ENCODE assay signal across 10 cellular contexts in the genomic region with DNA sequence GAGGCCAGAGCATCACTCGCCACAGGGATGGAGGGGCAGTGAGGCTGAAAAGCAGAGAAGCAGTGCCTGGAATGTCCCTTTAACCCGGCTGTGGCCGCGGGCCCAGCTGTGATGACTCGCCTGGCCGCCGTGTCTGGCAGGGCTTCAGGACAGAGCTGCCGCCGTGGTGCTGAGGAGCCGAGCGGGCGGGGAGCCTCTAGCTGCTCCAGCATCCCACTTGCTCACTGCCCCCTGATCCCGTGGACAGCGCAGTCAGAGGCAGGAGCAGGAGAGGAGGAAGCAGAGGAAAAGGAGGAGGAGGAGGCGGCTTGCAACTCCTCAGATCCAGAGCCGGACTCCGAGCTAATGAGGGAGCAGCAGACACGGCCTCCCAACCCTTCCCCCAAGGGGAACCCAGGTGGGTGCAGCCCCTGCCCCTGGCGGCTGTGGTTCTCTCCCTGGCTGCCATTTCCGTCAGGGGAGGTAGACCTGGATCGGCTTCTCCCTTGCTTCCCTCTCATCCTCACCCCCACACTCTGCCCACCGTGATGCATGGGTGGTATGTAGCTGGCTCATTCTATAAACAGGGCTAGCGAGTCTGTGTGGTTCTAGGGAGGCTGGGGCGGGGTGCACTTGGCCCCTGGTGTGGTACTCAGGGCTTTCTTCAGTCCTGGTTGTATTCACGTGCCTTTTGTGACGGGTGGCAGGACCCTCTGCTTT.
A peak's percentile ranks its signal among the peaks of the same experiment; 100 is the strongest.
DNase-seq lines count a peak whose midpoint lies in the region; ATAC-seq and TF ChIP-seq lines count a peak whose summit lies in the region.
"Had no signal": no experiment of that assay in that cellular context is flagged by ENCODE, and none has a peak within 500 bp of the region (broad histone marks: within the 10 kb centered on the region; RNA-seq: fewer than 3 reads in every experiment).

No MANE protein-coding gene starts in this region.

- peak overlapping the region; percentile 66 for H2AK9ac ChIP-seq in IMR-90 (replicated peaks; ENCODE audit: low read depth, low read length, poor library complexity)

- H3K9me3 ChIP-seq in IMR-90 (ENCODE audit: control insufficient read depth, insufficient read depth, low read length) = no peaks in the 10 kb centered on the region
- no peaks in the 10 kb centered on the region for H3K9me3 ChIP-seq in liver (ENCODE audit: control insufficient read depth in 4 of 4, low read length in 3 of 4)
- no peaks in the 10 kb centered on the region for H3K9me3 ChIP-seq in suprapubic skin
- H3K9me3 ChIP-seq in naive thymus-derived CD4-positive, alpha-beta T cell (ENCODE audit: control insufficient read depth in 2 of 3, low read length in 3 of 3) = no peaks in the 10 kb centered on the region
- H3K9me3 ChIP-seq: neutrophil had no signal

- peaks cover 25 to 46% of the 10 kb centered on the region in 2 experiments for H3K79me1 ChIP-seq in IMR-90 (ENCODE audit: low read depth in 1 of 2, low read length in 2 of 2)

- DNase-seq in IMR-90 (peak; percentile 84), dorsolateral prefrontal cortex (peak in 9 of 10 donors; percentile 59 to 87 (median 77)), suprapubic skin (ENCODE audit: low spot score in 2 of 2) (peak in 1 of 2 donors; percentile 87), COLO829 (ENCODE audit: low spot score) (no peak), osteocyte (ENCODE audit: extremely low spot score, unreplicated experiment) (no peak)
- DNase-seq in stimulated activated CD4-positive, alpha-beta T cell treated with anti-CD3 and anti-CD28 coated beads, Interleukin-2, amount 100 ng/mL, for 24 hours = no peak
- no peak for DNase-seq in naive thymus-derived CD4-positive, alpha-beta T cell
- DNase-seq: activated naive CD4-positive, alpha-beta T cell treated with anti-CD3 and anti-CD28 coated beads for 36 hours had no signal

- peaks cover 9% of the 10 kb centered on the region; the same call in 1 of the 2 replicates for H3K36me3 ChIP-seq in IMR-90 (ENCODE audit: control insufficient read depth, insufficient read depth, low read length)
- peaks cover 0 to 7% (median 2%) of the 10 kb centered on the region in 4 donors for H3K36me3 ChIP-seq in liver (ENCODE audit: control insufficient read depth in 4 of 4, insufficient read depth in 3 of 4, low read depth in 1 of 4, low read length in 3 of 4)
- H3K36me3 ChIP-seq in suprapubic skin = peaks cover 11% of the 10 kb centered on the region
- peaks cover 0 to 46% (median 3%) of the 10 kb centered on the region in 3 experiments for H3K36me3 ChIP-seq in naive thymus-derived CD4-positive, alpha-beta T cell (ENCODE audit: control insufficient read depth in 2 of 3, insufficient read depth in 3 of 3, low read length in 3 of 3)

- no peak overlapping the region for H3K4me3 Mint-ChIP-seq in osteocyte (ENCODE audit: unreplicated experiment)
- no peak overlapping the region for H3K4me3 Mint-ChIP-seq in naive thymus-derived CD4-positive, alpha-beta T cell
- H3K4me3 Mint-ChIP-seq: activated naive CD4-positive, alpha-beta T cell treated with anti-CD3 and anti-CD28 coated beads for 36 hours had no signal

- H3K4me3 ChIP-seq in IMR-90 (ENCODE audit: insufficient read depth, low read depth, low read length) (no peak overlapping the region), dorsolateral prefrontal cortex (peak overlapping the region; percentile 20 to 70 (median 51)), liver (ENCODE audit: low read depth in 1 of 3, low read length in 3 of 3) (no peak overlapping the region), suprapubic skin (peak overlapping the region; percentile 16)
- H3K4me3 ChIP-seq in naive thymus-derived CD4-positive, alpha-beta T cell (ENCODE audit: low read length) = no peak overlapping the region

- H3K18ac ChIP-seq in IMR-90 (ENCODE audit: low read depth, low read length) = no peak overlapping the region

- peaks cover 15% of the 10 kb centered on the region for H3K9me1 ChIP-seq in IMR-90 (ENCODE audit: insufficient read depth, low read length)

- H3K4ac ChIP-seq in IMR-90 (ENCODE audit: low read depth, low read length) = no peak overlapping the region

- no TSS peak for BruUV-seq in IMR-90 (replicated peaks; lab: Mats Ljungman, UMichigan)

- peak; percentile 93 for ATAC-seq in IMR-90 (ENCODE audit: low read depth)
- no peak for ATAC-seq in naive thymus-derived CD4-positive, alpha-beta T cell

- no peak overlapping the region for H3K27ac Mint-ChIP-seq in osteocyte (ENCODE audit: unreplicated experiment)
- H3K27ac Mint-ChIP-seq in naive thymus-derived CD4-positive, alpha-beta T cell = no peak overlapping the region
- H3K27ac Mint-ChIP-seq: activated naive CD4-positive, alpha-beta T cell treated with anti-CD3 and anti-CD28 coated beads for 36 hours had no signal

- H3K27ac ChIP-seq in IMR-90 (ENCODE audit: insufficient read depth, low read length) (no peak overlapping the region), dorsolateral prefrontal cortex (peak overlapping the region in 53 of 59 donors; percentile 5 to 89 (median 68)), liver (ENCODE audit: low read depth in 1 of 2, low read length in 2 of 2) (peak overlapping the region in 1 of 2 donors; percentile 10), suprapubic skin (no peak overlapping the region)
- no peak overlapping the region for H3K27ac ChIP-seq in naive thymus-derived CD4-positive, alpha-beta T cell (ENCODE audit: low read depth, low read length)
- H3K27ac ChIP-seq: neutrophil had no signal

- H3K36me3 Mint-ChIP-seq in osteocyte (ENCODE audit: unreplicated experiment) = peaks cover 2% of the 10 kb centered on the region
- peaks cover 0 to 27% (median 3%) of the 10 kb centered on the region in 5 donors for H3K36me3 Mint-ChIP-seq in naive thymus-derived CD4-positive, alpha-beta T cell

- no peak overlapping the region; the same call in 1 of the 2 replicates for H2AK5ac ChIP-seq in IMR-90 (ENCODE audit: low read depth, low read length)

- no peak overlapping the region for H4K8ac ChIP-seq in IMR-90 (ENCODE audit: low read depth in 2 of 2, low read length in 2 of 2)

- no peak overlapping the region for H3K23ac ChIP-seq in IMR-90 (ENCODE audit: low read depth, low read length)

- H3K4me1 Mint-ChIP-seq in osteocyte (ENCODE audit: unreplicated experiment) = peaks cover 19% of the 10 kb centered on the region
- H3K4me1 Mint-ChIP-seq in naive thymus-derived CD4-positive, alpha-beta T cell = peaks cover 0 to 19% (median 6%) of the 10 kb centered on the region in 7 donors

- H2BK15ac ChIP-seq in IMR-90 (ENCODE audit: low read depth, low read length) = no peak overlapping the region

- POLR2A ChIA-PET in IMR-90 (lab: Charles Lee; ENCODE audit: unreplicated experiment) = no interaction called here
- POLR2A ChIA-PET in naive thymus-derived CD4-positive, alpha-beta T cell (lab: Charles Lee) = no interaction called here

- H4K91ac ChIP-seq in IMR-90 (ENCODE audit: insufficient read depth, low read depth, low read length) = no peak overlapping the region

- TF ChIP-seq EP300 in suprapubic skin (IDR thresholded peaks at IDR 0.05) = no peak

- no peak overlapping the region for H3K14ac ChIP-seq in IMR-90 (replicated peaks; ENCODE audit: low read depth, low read length)

- CTCF ChIA-PET in IMR-90 (lab: Yijun Ruan, JAX) = interaction anchor here (1.0 kb wide), 1 partner anchor 206 kb away, joined by 3 read pairs; no protein-coding TSS in a partner anchor
- CTCF ChIA-PET in naive thymus-derived CD4-positive, alpha-beta T cell (lab: Charles Lee) = no interaction called here

- H3K4me1 ChIP-seq in IMR-90 (ENCODE audit: control insufficient read depth, insufficient read depth, low read length) (peaks cover 11% of the 10 kb centered on the region), liver (ENCODE audit: control insufficient read depth in 4 of 4, insufficient read depth in 4 of 4, low read length in 3 of 4) (no peaks in the 10 kb centered on the region), suprapubic skin (peaks cover 58% of the 10 kb centered on the region)
- peaks cover 0 to 2% of the 10 kb centered on the region in 2 donors for H3K4me1 ChIP-seq in naive thymus-derived CD4-positive, alpha-beta T cell (ENCODE audit: control insufficient read depth in 2 of 2, insufficient read depth in 2 of 2, low read length in 2 of 2)

- H3K27me3 ChIP-seq in IMR-90 (ENCODE audit: control insufficient read depth, insufficient read depth, low read length) = no peaks in the 10 kb centered on the region
- no peaks in the 10 kb centered on the region for H3K27me3 ChIP-seq in dorsolateral prefrontal cortex
- H3K27me3 ChIP-seq in liver (ENCODE audit: control insufficient read depth in 4 of 4, insufficient read depth in 4 of 4, low read length in 3 of 4) = no peaks in the 10 kb centered on the region
- no peaks in the 10 kb centered on the region for H3K27me3 ChIP-seq in suprapubic skin
- no peaks in the 10 kb centered on the region for H3K27me3 ChIP-seq in naive thymus-derived CD4-positive, alpha-beta T cell (ENCODE audit: control insufficient read depth in 2 of 2, insufficient read depth in 2 of 2, low read length in 2 of 2)
- H3K27me3 ChIP-seq: neutrophil had no signal

- H3K9me3 Mint-ChIP-seq in osteocyte (ENCODE audit: unreplicated experiment) = no peaks in the 10 kb centered on the region
- no peaks in the 10 kb centered on the region for H3K9me3 Mint-ChIP-seq in naive thymus-derived CD4-positive, alpha-beta T cell
- H3K9me3 Mint-ChIP-seq: activated naive CD4-positive, alpha-beta T cell treated with anti-CD3 and anti-CD28 coated beads for 36 hours had no signal

- H3K27me3 Mint-ChIP-seq in osteocyte (ENCODE audit: unreplicated experiment) = no peaks in the 10 kb centered on the region
- no peaks in the 10 kb centered on the region for H3K27me3 Mint-ChIP-seq in naive thymus-derived CD4-positive, alpha-beta T cell

- H4K20me1 ChIP-seq in IMR-90 (ENCODE audit: insufficient read depth, low read length) = peaks cover 90% of the 10 kb centered on the region

- no peak overlapping the region for H2BK120ac ChIP-seq in IMR-90 (ENCODE audit: low read depth, low read length)

- peak; percentile 20; the same call in 1 of the 2 replicates for TF ChIP-seq RAD21 in IMR-90 (IDR thresholded peaks at IDR 0.05; ENCODE audit: low read length)
- peak in 1 of 2 donors; percentile 39 for TF ChIP-seq RAD21 in liver (IDR thresholded peaks at IDR 0.05)

- no peak overlapping the region for H2BK20ac ChIP-seq in IMR-90 (ENCODE audit: low read depth, low read length)

- no peak overlapping the region for H2BK5ac ChIP-seq in IMR-90 (ENCODE audit: low read depth, low read length, poor library complexity, severe bottlenecking)

- 5% methylated on average over 5 of the region's 26 CpGs; no CpG with 5 or more reads in 1 of the 2 experiments for WGBS in IMR-90 (ENCODE audit: extremely low coverage in 2 of 2, insufficient read length in 1 of 2), 2 experiments
- WGBS in liver = 65% methylated on average over 26 of the region's 26 CpGs
- WGBS in suprapubic skin = 30% methylated on average over 3 of the region's 26 CpGs

- H3K4me2 ChIP-seq in IMR-90 (ENCODE audit: low read depth, low read length) = no peak overlapping the region

- TF ChIP-seq POLR2A in IMR-90 (IDR thresholded peaks at IDR 0.05; ENCODE audit: low read depth, low read length) (no peak), suprapubic skin (IDR thresholded peaks at IDR 0.05) (no peak)

- in situ Hi-C loops in IMR-90 (cut with MboI; ENCODE audit: low sequenced_read_pairs) = no loop called here

- H2AFZ ChIP-seq in IMR-90 (replicated peaks; ENCODE audit: low read length, poor library complexity) = peak overlapping the region; percentile 58

- no peak overlapping the region for H3K56ac ChIP-seq in IMR-90 (ENCODE audit: extremely low read depth, insufficient read depth, low read length)

- intact Hi-C loops in IMR-90 (cut with micrococcal nuclease) = loop anchor here (5.0 kb wide), 1 partner anchor 163 kb away; no protein-coding TSS in a partner anchor
- intact Hi-C loops in dorsolateral prefrontal cortex (cut with DNase I) = no loop called here
- intact Hi-C loops in naive thymus-derived CD4-positive, alpha-beta T cell (cut with micrococcal nuclease) = no loop called here

- dilution Hi-C loops in IMR-90 (cut with HindIII; ENCODE audit: low sequenced_read_pairs, unreplicated experiment) = no loop called here

- H4K5ac ChIP-seq in IMR-90 (ENCODE audit: low read depth, low read length) = no peak overlapping the region

- TF ChIP-seq CTCF in IMR-90 (conservative IDR thresholded peaks at IDR 0.05; ENCODE audit: low read depth, low read length) = no peak
- TF ChIP-seq CTCF in dorsolateral prefrontal cortex (IDR thresholded peaks at IDR 0.05 in 54 of 56, conservative IDR thresholded peaks at IDR 0.05 in 2 of 56; ENCODE audit: low read depth in 1 of 56, partially characterized antibody in 56 of 56) = peak in 2 of 56 donors; percentile 7 to 9
- TF ChIP-seq CTCF in liver (IDR thresholded peaks at IDR 0.05; ENCODE audit: low read depth, low read length, missing input control) = no peak
- TF ChIP-seq CTCF in suprapubic skin (IDR thresholded peaks at IDR 0.05) = no peak
- no peak for TF ChIP-seq CTCF in osteocyte (IDR thresholded peaks at IDR 0.05)

- no peak overlapping the region for H3K9ac ChIP-seq in IMR-90 (ENCODE audit: low read depth, low read length)
- H3K9ac ChIP-seq in liver (ENCODE audit: low read depth in 1 of 2, low read length in 2 of 2) = no peak overlapping the region

Comparison
In these comparisons a context has a peak if more than half of its experiments do, and no peak if none do; other contexts are left out.
1. DNase-seq: peak in IMR-90 (single experiment) and dorsolateral prefrontal cortex (9 of 10); none in COLO829 (single experiment), stimulated activated CD4-positive, alpha-beta T cell treated with anti-CD3 and anti-CD28 coated beads, Interleukin-2, amount 100 ng/mL, for 24 hours (0 of 2), osteocyte (single experiment) and naive thymus-derived CD4-positive, alpha-beta T cell (0 of 9).
2. H3K27ac ChIP-seq: peak in dorsolateral prefrontal cortex (53 of 59); none in IMR-90 (single experiment), suprapubic skin (single experiment) and naive thymus-derived CD4-positive, alpha-beta T cell (single experiment).
3. H3K4me3 ChIP-seq: peak in dorsolateral prefrontal cortex (59 of 59) and suprapubic skin (single experiment); none in IMR-90 (single experiment), liver (0 of 3) and naive thymus-derived CD4-positive, alpha-beta T cell (single experiment).